Comparison of ENCODE assay signal across 8 cellular contexts in the genomic region with DNA sequence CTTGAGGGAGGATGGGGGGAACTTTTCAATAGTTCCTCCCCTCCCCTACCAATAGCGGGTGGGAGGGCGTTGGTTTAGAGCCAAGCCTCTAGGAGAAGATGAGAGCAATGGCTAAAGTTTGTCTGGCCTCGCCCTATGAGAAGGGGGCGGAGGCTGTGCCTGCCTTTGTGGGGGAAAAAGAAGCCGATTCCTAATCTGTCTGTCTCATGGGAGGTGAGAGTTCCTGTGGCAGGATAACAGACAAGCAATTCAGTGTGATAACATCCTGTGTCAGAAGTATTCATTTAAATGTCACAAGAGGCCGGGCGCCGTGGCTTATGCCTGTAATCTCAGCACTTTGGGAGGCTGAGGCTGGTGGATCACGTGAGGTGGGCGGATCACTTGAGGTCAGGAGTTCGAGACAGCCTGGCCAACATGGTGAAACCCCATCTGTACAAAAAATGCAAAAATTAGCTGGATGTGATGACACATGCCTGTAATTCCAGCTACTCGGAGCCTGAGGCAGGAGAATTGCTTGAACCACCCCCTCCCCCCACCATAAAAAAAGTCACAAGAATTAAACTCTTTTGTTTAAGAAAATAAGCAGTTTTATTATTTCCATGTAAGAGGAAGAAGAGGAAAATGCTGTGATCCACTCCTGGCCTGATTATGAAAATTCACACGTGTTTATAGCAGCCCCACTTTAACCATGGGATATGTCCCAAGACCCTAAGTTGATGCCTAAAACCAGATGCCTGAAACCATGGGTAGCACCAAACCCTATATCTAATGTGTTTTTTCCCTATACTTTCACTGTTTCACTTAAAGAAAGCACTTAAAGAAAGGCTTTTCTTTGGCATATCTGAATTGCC. TPM values are rescaled to one million over a fixed set of nuclear protein-coding genes. Genes with fewer than 3 reads are reported as not detected.
DNase-seq lines count a peak whose midpoint lies in the region; ATAC-seq and TF ChIP-seq lines count a peak whose summit lies in the region.

No MANE protein-coding gene starts in this region.

- no peak for TF ChIP-seq POLR2A in testis (IDR thresholded peaks at IDR 0.05)

- H3K4me3 ChIP-seq in CD4-positive, CD25-positive, alpha-beta regulatory T cell (ENCODE audit: low read depth, low read length): peak overlapping the region; percentile 93
- H3K4me3 ChIP-seq in GM23248 (peak overlapping the region; percentile 98), fibroblast of mammary gland (ENCODE audit: control insufficient read depth, low read depth, low read length) (peak overlapping the region; percentile 73), testis (peak overlapping the region in 1 of 2 donors; percentile 62)

- peaks cover 10% of the 10 kb centered on the region for H3K27me3 Mint-ChIP-seq in CD4-positive, CD25-positive, alpha-beta regulatory T cell

- intact Hi-C loops in testis (cut with DNase I; ENCODE audit: low total_unique reads): no loop called here

- H3K36me3 Mint-ChIP-seq in CD4-positive, CD25-positive, alpha-beta regulatory T cell: peaks cover 70% of the 10 kb centered on the region

- no peak for TF ChIP-seq CTCF in fibroblast of mammary gland (conservative IDR thresholded peaks at IDR 0.05; ENCODE audit: control insufficient read depth, insufficient read depth, low read depth, low read length)
- TF ChIP-seq CTCF in omental fat pad (IDR thresholded peaks at IDR 0.05): no peak
- TF ChIP-seq CTCF in testis (IDR thresholded peaks at IDR 0.05): no peak

- no peaks in the 10 kb centered on the region for H3K9me2 ChIP-seq in GM23248 (ENCODE audit: insufficient read depth)

- peaks cover 28% of the 10 kb centered on the region for H3F3A ChIP-seq in GM23248 (ENCODE audit: insufficient read depth)

- H3K9me3 Mint-ChIP-seq in CD4-positive, CD25-positive, alpha-beta regulatory T cell: peaks cover 0 to 5% (median 0%) of the 10 kb centered on the region in 7 donors

- H3K36me3 ChIP-seq in CD4-positive, CD25-positive, alpha-beta regulatory T cell (ENCODE audit: control insufficient read depth, insufficient read depth, low read length): peaks cover 28% of the 10 kb centered on the region
- H3K36me3 ChIP-seq in GM23248 (ENCODE audit: low read depth) (peaks cover 20% of the 10 kb centered on the region; the same call in 1 of the 2 replicates), testis (ENCODE audit: low read depth, missing control alignments) (no peaks in the 10 kb centered on the region)

- ATAC-seq in CD4-positive, CD25-positive, alpha-beta regulatory T cell (ENCODE audit: low read depth in 2 of 2): peak; percentile 33 to 43
- peak; percentile 52 for ATAC-seq in omental fat pad (ENCODE audit: low FRiP score)

- peaks cover 69% of the 10 kb centered on the region for H3K4me1 ChIP-seq in CD4-positive, CD25-positive, alpha-beta regulatory T cell (ENCODE audit: control insufficient read depth, insufficient read depth, low read length, poor library complexity, severe bottlenecking)
- H3K4me1 ChIP-seq in GM23248 (ENCODE audit: insufficient read depth) (peaks cover 23% of the 10 kb centered on the region), testis (peaks cover 22% of the 10 kb centered on the region)

- DNase-seq in CD4-positive, CD25-positive, alpha-beta regulatory T cell: peak; percentile 71 to 89 (median 75)
- DNase-seq in GM23248 (peak; percentile 91), NCI-H460 (ENCODE audit: extremely low read depth, low read depth) (peak; percentile 97), activated T-cell treated with anti-CD3 and anti-CD28 coated beads for 48 hours (ENCODE audit: low read depth) (peak; percentile 83), fibroblast of mammary gland (ENCODE audit: low read depth) (peak; percentile 87), omental fat pad (ENCODE audit: low spot score) (peak; percentile 85), testis (peak; percentile 51), NCI-H2196 (lab: John Stamatoyannopoulos, UW; ENCODE audit: unreplicated experiment) (no peak)

- H3K4me1 Mint-ChIP-seq in CD4-positive, CD25-positive, alpha-beta regulatory T cell: peaks cover 14 to 42% (median 38%) of the 10 kb centered on the region in 4 donors

- H3K4me2 ChIP-seq in GM23248 (ENCODE audit: unreplicated experiment): peak overlapping the region; percentile 93

- peak overlapping the region; percentile 33; the same call in 1 of the 2 replicates for H2AFZ ChIP-seq in GM23248

- peak overlapping the region; percentile 97 to 99 (median 99) for H3K27ac Mint-ChIP-seq in CD4-positive, CD25-positive, alpha-beta regulatory T cell

- H4K20me1 ChIP-seq in GM23248 (ENCODE audit: insufficient read depth): no peaks in the 10 kb centered on the region

- H3K4me3 Mint-ChIP-seq in CD4-positive, CD25-positive, alpha-beta regulatory T cell: peak overlapping the region; percentile 98 to 100 (median 99)

- peak overlapping the region; percentile 100 for H3K9ac ChIP-seq in GM23248

- H3K9me3 ChIP-seq in CD4-positive, CD25-positive, alpha-beta regulatory T cell (ENCODE audit: control insufficient read depth in 2 of 2, low read length in 2 of 2): no peaks in the 10 kb centered on the region
- H3K9me3 ChIP-seq in GM23248 (ENCODE audit: low read depth) (no peaks in the 10 kb centered on the region), testis (no peaks in the 10 kb centered on the region)

- peak overlapping the region; percentile 96 for H3K27ac ChIP-seq in CD4-positive, CD25-positive, alpha-beta regulatory T cell (ENCODE audit: insufficient read depth, low read length, poor library complexity, severe bottlenecking)
- peak overlapping the region; percentile 100 for H3K27ac ChIP-seq in GM23248
- H3K27ac ChIP-seq in testis: peak overlapping the region in 1 of 2 donors; percentile 90

- peaks cover 62% of the 10 kb centered on the region for H3K79me2 ChIP-seq in GM23248 (ENCODE audit: insufficient read depth)

- 0 to 1% methylated on average over 13 of the region's 13 CpGs for WGBS in GM23248 (ENCODE audit: low coverage in 1 of 2, low lambda C conversion rate in 2 of 2, missing lambda C conversion rate in 2 of 2), 2 experiments
- WGBS in testis, 2 donors: 15 to 30% methylated on average over 13 of the region's 13 CpGs

- no peaks in the 10 kb centered on the region for H3K27me3 ChIP-seq in CD4-positive, CD25-positive, alpha-beta regulatory T cell (ENCODE audit: control insufficient read depth, insufficient read depth, low read length)
- H3K27me3 ChIP-seq in GM23248 (replicated peaks; ENCODE audit: insufficient read depth): no peaks in the 10 kb centered on the region
- no peaks in the 10 kb centered on the region for H3K27me3 ChIP-seq in testis

- in situ Hi-C loops in GM23248 (cut with MboI): no loop called here

RNA-seq across cellular contexts. Expression of a gene that starts 1.7 kb away (rescaled TPM):
- total RNA-seq in CD4-positive, CD25-positive, alpha-beta regulatory T cell: 221 TPM
- polyA plus RNA-seq in CD4-positive, CD25-positive, alpha-beta regulatory T cell: 100 to 1,000 TPM; 122 to 219 (median 162) TPM
- 57.3 and 72.7 TPM in 2 replicates for total RNA-seq in GM23248 (2014; rRNA removed; shearing (Covaris generic))
- 33.4 and 33.9 TPM in 2 replicates for polyA plus RNA-seq in GM23248 (2016; fragmentation: Nextera tagmentation; extraction: Ambion mirVana)
- total RNA-seq in NCI-H460 (2014; rRNA removed; shearing (Covaris generic)): 57.6 and 68.5 TPM in 2 replicates
- 5.7 and 17.2 TPM in 2 replicates for polyA plus RNA-seq in NCI-H460 (2014; cell fraction: nucleus; rRNA removed)
- total RNA-seq in omental fat pad: 10 to 100 TPM; 18.9 to 53.0 (median 32.5) TPM
- 1 to 10 TPM; 5.9 to 6.1 TPM for total RNA-seq in testis
- 2.4 TPM for polyA plus RNA-seq in testis (ENCODE audit: insufficient read depth, low read depth, low replicate concordance)

RNA-seq across cellular contexts. Expression of a gene that starts 50.4 kb away (rescaled TPM):
- total RNA-seq in CD4-positive, CD25-positive, alpha-beta regulatory T cell: not detected
- under 1 TPM; 0.08 to 0.19 (median 0.13) TPM for polyA plus RNA-seq in CD4-positive, CD25-positive, alpha-beta regulatory T cell
- total RNA-seq in GM23248 (2014; rRNA removed; shearing (Covaris generic)): not detected in 2 replicates
- polyA plus RNA-seq in GM23248 (2016; fragmentation: Nextera tagmentation; extraction: Ambion mirVana): not detected in 2 replicates
- not detected in 2 replicates for total RNA-seq in NCI-H460 (2014; rRNA removed; shearing (Covaris generic))
- polyA plus RNA-seq in NCI-H460 (2014; cell fraction: nucleus; rRNA removed): not detected in 2 replicates
- total RNA-seq in omental fat pad: not detected
- 1 to 10 TPM in 1 of 2 donors, under 1 TPM in 1; 0.99 to 4.1 TPM for total RNA-seq in testis
- 2.7 TPM for polyA plus RNA-seq in testis (ENCODE audit: insufficient read depth, low read depth, low replicate concordance)
